28 cellular contexts compared by ENCODE assay signal in the genomic region with DNA sequence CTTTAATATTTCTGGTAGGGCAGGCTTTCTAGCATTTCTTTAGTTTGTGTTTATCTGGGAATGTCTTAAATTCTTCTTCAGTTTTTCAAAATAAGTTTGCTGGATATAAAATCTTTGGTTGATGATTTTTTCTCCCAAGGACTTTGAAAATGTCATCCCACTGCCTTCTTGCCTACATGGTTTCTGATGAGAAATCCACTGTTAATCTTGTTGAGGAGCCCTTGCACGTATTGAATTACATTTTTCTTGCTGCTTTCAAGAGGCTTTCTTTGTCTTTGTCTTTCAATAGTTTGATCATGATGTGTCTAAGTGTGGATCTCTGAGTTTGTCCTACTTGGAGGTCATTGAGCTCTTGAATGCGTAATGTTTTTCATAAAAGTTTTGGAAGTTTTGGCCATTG.
"Had no signal": no experiment of that assay in that cellular context is flagged by ENCODE, and none has a peak within 500 bp of the region (broad histone marks: within the 10 kb centered on the region; RNA-seq: fewer than 3 reads in every experiment).

No MANE protein-coding gene starts in this region.

- H3K27ac ChIP-seq: colonic mucosa, epithelial cell of prostate, esophagus squamous epithelium, gastrocnemius medialis, heart right ventricle, left lung, lower lobe of right lung had no signal

- H3K9me3 ChIP-seq: colonic mucosa, gastrocnemius medialis had no signal

- H3K4me3 Mint-ChIP-seq: dendritic cell treated with granulocyte-macrophage colony-stimulating factor and Interleukin-4, amounts not matched to agents 40 ng/mL and 50 ng/mL, for 4 days; effector memory CD8-positive, alpha-beta T cell; endodermal cell; mesothelial cell of epicardium; naive B cell had no signal

- DNase-seq: colonic mucosa; cortex of kidney; effector CD8-positive, alpha-beta T cell; effector memory CD8-positive, alpha-beta T cell; endodermal cell; erythroblast; esophagus squamous epithelium; foreskin fibroblast; foreskin melanocyte; gastrocnemius medialis; glutamatergic neuron; head of caudate nucleus; heart right ventricle; hippocampal formation; left cardiac atrium; left lung; left ventricle myocardium superior; lower lobe of right lung; mesenchymal stem cell; mucosa of descending colon; naive B cell had no signal

- H3K4me1 ChIP-seq: colonic mucosa, esophagus squamous epithelium, gastrocnemius medialis, heart right ventricle, left lung, lower lobe of right lung had no signal

- H3K27me3 Mint-ChIP-seq: dendritic cell treated with granulocyte-macrophage colony-stimulating factor and Interleukin-4, amounts not matched to agents 40 ng/mL and 50 ng/mL, for 4 days; effector memory CD8-positive, alpha-beta T cell; naive B cell had no signal

- ATAC-seq: effector memory CD8-positive, alpha-beta T cell; esophagus mucosa; gastrocnemius medialis; heart right ventricle; left cardiac atrium; left lung; left ventricle myocardium superior; lower lobe of right lung; mucosa of descending colon had no signal

- H3K4me3 ChIP-seq: colonic mucosa, esophagus squamous epithelium, gastrocnemius medialis, heart right ventricle, left lung, lower lobe of right lung, mucosa of descending colon had no signal

- H3K36me3 ChIP-seq: colonic mucosa, gastrocnemius medialis, lower lobe of right lung had no signal

- FAIRE-seq: endometrium, islet of Langerhans, keratinocyte had no signal

- H3K27me3 ChIP-seq: colonic mucosa, esophagus squamous epithelium, gastrocnemius medialis, heart right ventricle, left lung had no signal

- H3K27ac Mint-ChIP-seq: dendritic cell treated with granulocyte-macrophage colony-stimulating factor and Interleukin-4, amounts not matched to agents 40 ng/mL and 50 ng/mL, for 4 days; effector memory CD8-positive, alpha-beta T cell; endodermal cell; mesothelial cell of epicardium had no signal
